Comparison of ENCODE assay signal across 19 cellular contexts in the genomic region with DNA sequence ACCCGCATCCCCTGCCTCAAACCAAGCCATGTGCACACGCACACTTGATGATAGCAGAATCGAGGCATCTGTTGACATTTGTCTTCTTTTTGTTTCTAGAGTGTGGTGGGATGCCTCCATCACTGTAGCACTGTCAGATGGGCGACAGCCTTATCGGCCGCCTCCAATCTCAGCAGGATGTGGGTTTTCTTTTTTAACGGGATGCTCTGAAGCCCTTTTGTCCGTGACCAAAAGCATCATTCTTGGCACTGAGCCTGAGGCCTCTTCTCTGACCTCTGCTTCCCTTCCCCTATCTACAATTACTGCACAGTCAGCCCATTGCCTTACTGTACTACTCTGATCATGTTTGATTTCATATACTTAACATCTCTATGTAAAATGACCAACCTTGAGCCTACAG.
DNase-seq lines count a peak whose midpoint lies in the region; ATAC-seq, FAIRE-seq and TF ChIP-seq lines count a peak whose summit lies in the region.
"Had no signal": no experiment of that assay in that cellular context is flagged by ENCODE, and none has a peak within 500 bp of the region (broad histone marks: within the 10 kb centered on the region; RNA-seq: fewer than 3 reads in every experiment).

No MANE protein-coding gene starts in this region.

- H3K27me3 Mint-ChIP-seq in activated naive CD4-positive, alpha-beta T cell treated with anti-CD3 and anti-CD28 coated beads, Interleukin-2, amount 10 ng/mL, durations not matched to agents 7 days and 5 days = no peaks in the 10 kb centered on the region
- H3K27me3 Mint-ChIP-seq in T-cell = no peaks in the 10 kb centered on the region
- H3K27me3 Mint-ChIP-seq in nephron (ENCODE audit: low read depth) = peaks cover 5% of the 10 kb centered on the region

- no peak for ATAC-seq in T-cell (replicated peaks in 1 of 4)
- ATAC-seq in GM18907 (IDR thresholded peaks at IDR 0.05; ENCODE audit: unreplicated experiment) = no peak
- ATAC-seq: body of pancreas, HCT116, heart left ventricle, right cardiac atrium had no signal

- no peaks in the 10 kb centered on the region; the same call in 1 of the 2 replicates for H3K79me1 ChIP-seq in H1 (ENCODE audit: low read depth, low read length)

- TF ChIP-seq RAD21 in H1 (IDR thresholded peaks at IDR 0.05 in 1 of 2, conservative IDR thresholded peaks at IDR 0.05 in 1 of 2; ENCODE audit: low read depth in 2 of 2, low read length in 2 of 2) = no peak

- no peak overlapping the region for H3K23ac ChIP-seq in H1 (ENCODE audit: insufficient read length)

- no peaks in the 10 kb centered on the region for H3K27me3 ChIP-seq in H1 (replicated peaks in 1 of 4; ENCODE audit: control insufficient read depth in 3 of 4, extremely low read depth in 1 of 4, insufficient read depth in 3 of 4, low read length in 3 of 4)
- H3K27me3 ChIP-seq: body of pancreas, heart left ventricle, vagina had no signal

- peak overlapping the region; percentile 80 for H3K27ac Mint-ChIP-seq in activated naive CD4-positive, alpha-beta T cell treated with anti-CD3 and anti-CD28 coated beads, Interleukin-2, amount 10 ng/mL, durations not matched to agents 7 days and 5 days
- H3K27ac Mint-ChIP-seq in T-cell (peak overlapping the region; percentile 21 to 68), nephron (peak overlapping the region; percentile 53 to 83 (median 79))

- no peak overlapping the region for H3K4me2 ChIP-seq in H1 (ENCODE audit: insufficient read depth in 1 of 2, low read depth in 2 of 2, low read length in 2 of 2)

- no peak overlapping the region for H3K9ac ChIP-seq in H1 (replicated peaks in 1 of 4; ENCODE audit: extremely low read depth in 1 of 4, low read depth in 3 of 4, low read length in 3 of 4)

- no peaks in the 10 kb centered on the region for H3K79me2 ChIP-seq in H1 (ENCODE audit: control insufficient read depth in 1 of 2, insufficient read depth in 2 of 2, low read length in 2 of 2)

- FAIRE-seq in H1 (lab: Jason Lieb, UNC) = no peak

- no peak overlapping the region for H2BK120ac ChIP-seq in H1 (replicated peaks; ENCODE audit: low read depth, low read length)

- no peak overlapping the region for H3K56ac ChIP-seq in H1 (replicated peaks; ENCODE audit: insufficient read length, low read depth, low read length)

- TF ChIP-seq CTCF in H1 (IDR thresholded peaks at IDR 0.05; ENCODE audit: control extremely low read depth in 1 of 3, insufficient read depth in 1 of 3, low read depth in 1 of 3, low read length in 3 of 3) = no peak
- no peak for TF ChIP-seq CTCF in nephron (IDR thresholded peaks at IDR 0.05; ENCODE audit: unreplicated experiment in 3 of 3)

- H2AFZ ChIP-seq in H1 (ENCODE audit: low read length) = no peak overlapping the region

- no peak overlapping the region for H3K14ac ChIP-seq in H1 (ENCODE audit: insufficient read length)

- no peak for TF ChIP-seq EP300 in H1 (IDR thresholded peaks at IDR 0.05; ENCODE audit: borderline replicate concordance in 1 of 2, low read depth in 2 of 2, low read length in 2 of 2)

- peaks cover 0 to 10% (median 2%) of the 10 kb centered on the region in 4 experiments; a peak in 3 of 8 replicates for H3K36me3 ChIP-seq in H1 (ENCODE audit: control insufficient read depth in 2 of 4, insufficient read depth in 4 of 4, low read length in 3 of 4)
- H3K36me3 ChIP-seq: heart left ventricle, vagina, WERI-Rb-1 had no signal

- no peak overlapping the region for H3K4me3 ChIP-seq in H1 (ENCODE audit: extremely low read depth in 1 of 4, insufficient read depth in 2 of 4, low read depth in 3 of 4, low read length in 4 of 4)
- H3K4me3 ChIP-seq: body of pancreas, heart left ventricle, vagina had no signal

- no peak overlapping the region for H2BK5ac ChIP-seq in H1 (ENCODE audit: low read depth, low read length)

- H3K4me3 Mint-ChIP-seq in activated naive CD4-positive, alpha-beta T cell treated with anti-CD3 and anti-CD28 coated beads, Interleukin-2, amount 10 ng/mL, durations not matched to agents 7 days and 5 days = no peak overlapping the region
- H3K4me3 Mint-ChIP-seq in T-cell (peak overlapping the region in 2 of 3 donors; percentile 24 to 53), nephron (peak overlapping the region in 1 of 3 experiments; percentile 22)

- no peak overlapping the region for H3K27ac ChIP-seq in H1 (ENCODE audit: low read depth, low read length)
- H3K27ac ChIP-seq: body of pancreas, heart left ventricle, vagina, WERI-Rb-1 had no signal

- H2AK5ac ChIP-seq in H1 (ENCODE audit: low read depth, low read length) = no peak overlapping the region

- H2BK12ac ChIP-seq in H1 (ENCODE audit: low read depth, low read length) = 0 out of 2 replicates have a peak overlapping the region, but pooled peaks have one; percentile 11

- 75% methylated on average over 8 of the region's 8 CpGs; no CpG with 5 or more reads in 1 of the 2 experiments for WGBS in H1 (ENCODE audit: extremely low coverage in 1 of 2, insufficient coverage in 1 of 2, insufficient read length in 1 of 2, insufficient replicate concordance in 2 of 2, low coverage in 1 of 2, low lambda C conversion rate in 2 of 2, missing lambda C conversion rate in 1 of 2), 2 experiments

- no peak overlapping the region for H4K5ac ChIP-seq in H1 (ENCODE audit: insufficient read length, low read depth, low read length)

- H2BK20ac ChIP-seq in H1 (ENCODE audit: low read length) = 0 out of 2 replicates have a peak overlapping the region, but pooled peaks have one; percentile 41

- peaks cover 37% of the 10 kb centered on the region for H3K36me3 Mint-ChIP-seq in activated naive CD4-positive, alpha-beta T cell treated with anti-CD3 and anti-CD28 coated beads, Interleukin-2, amount 10 ng/mL, durations not matched to agents 7 days and 5 days
- H3K36me3 Mint-ChIP-seq in T-cell = peaks cover 6% of the 10 kb centered on the region
- peaks cover 21% of the 10 kb centered on the region for H3K36me3 Mint-ChIP-seq in nephron (ENCODE audit: low read depth)

- H3K9me3 Mint-ChIP-seq in activated naive CD4-positive, alpha-beta T cell treated with anti-CD3 and anti-CD28 coated beads, Interleukin-2, amount 10 ng/mL, durations not matched to agents 7 days and 5 days = peaks cover 3% of the 10 kb centered on the region
- H3K9me3 Mint-ChIP-seq in T-cell (no peaks in the 10 kb centered on the region), nephron (no peaks in the 10 kb centered on the region)

- no peak overlapping the region; the same call in 1 of the 2 replicates for H3K18ac ChIP-seq in H1 (ENCODE audit: extremely low read depth, low read length)

- TF ChIP-seq POLR2A in H1 (IDR thresholded peaks at IDR 0.05; ENCODE audit: control extremely low read depth in 1 of 2, low read depth in 2 of 2, low read length in 2 of 2) = no peak

- H2BK15ac ChIP-seq in H1 (ENCODE audit: low read length) = no peak overlapping the region

- POLR2A ChIA-PET in T-cell (lab: Charles Lee) (interaction anchor here (0.6 to 0.8 kb wide), 2 partner anchors 77 to 218 kb away, joined by 3 read pairs; a partner anchor contains a TSS), H1 (lab: Charles Lee; ENCODE audit: partially characterized antibody) (interaction anchor here (0.7 kb wide), 1 partner anchor 80 kb away, joined by 4 read pairs; no protein-coding TSS in a partner anchor)

- H3K9me3 ChIP-seq in H1 (ENCODE audit: insufficient read depth in 2 of 2, low read depth in 1 of 2, low read length in 1 of 2) = peaks cover 0 to 4% of the 10 kb centered on the region in 2 experiments; a peak in 1 of 4 replicates
- H3K9me3 ChIP-seq: body of pancreas, heart left ventricle, vagina had no signal

- no peak overlapping the region for H3K4ac ChIP-seq in H1 (replicated peaks; ENCODE audit: insufficient read length, low read depth, low read length)

- H4K20me1 ChIP-seq in H1 (replicated peaks in 1 of 2; ENCODE audit: control insufficient read depth in 1 of 2, insufficient read depth in 2 of 2, low read length in 2 of 2) = no peaks in the 10 kb centered on the region

- CTCF ChIA-PET in activated naive CD4-positive, alpha-beta T cell treated with anti-CD3 and anti-CD28 coated beads, Interleukin-2, amount 10 ng/mL, durations not matched to agents 7 days and 5 days (lab: Charles Lee) = no interaction called here
- CTCF ChIA-PET in T-cell (lab: Charles Lee) = no interaction called here
- CTCF ChIA-PET in H1 (lab: Charles Lee; ENCODE audit: partially characterized antibody) = interaction anchor here (1.1 to 1.6 kb wide), 2 partner anchors 189 to 349 kb away, joined by 3 to 5 read pairs; no protein-coding TSS in a partner anchor

- no peak overlapping the region for H4K8ac ChIP-seq in H1 (ENCODE audit: extremely low read depth, insufficient read depth, low read length)

- H3K4me1 Mint-ChIP-seq in activated naive CD4-positive, alpha-beta T cell treated with anti-CD3 and anti-CD28 coated beads, Interleukin-2, amount 10 ng/mL, durations not matched to agents 7 days and 5 days = peaks cover 51% of the 10 kb centered on the region
- H3K4me1 Mint-ChIP-seq in T-cell (peaks cover 46 to 49% (median 48%) of the 10 kb centered on the region in 3 donors), nephron (peaks cover 63% of the 10 kb centered on the region)

- no peaks in the 10 kb centered on the region for H3K23me2 ChIP-seq in H1 (ENCODE audit: low read depth, low read length)

- no peak for DNase-seq in activated naive CD4-positive, alpha-beta T cell treated with anti-CD3 and anti-CD28 coated beads, Interleukin-2, amount 10 ng/mL, durations not matched to agents 7 days and 5 days
- DNase-seq in activated naive CD4-positive, alpha-beta T cell (lab: John Stamatoyannopoulos, UW) = no peak
- DNase-seq in T-cell (peak in 1 of 34 experiments; percentile 15), H1 (ENCODE audit: low read depth in 1 of 2, low spot score in 2 of 2) (no peak), NCI-H1092 treated with DMSO at 0.1 percent for 48 hours (lab: John Stamatoyannopoulos, UW) (no peak), NCI-H2171 treated with DMSO at 0.1 percent for 48 hours (lab: John Stamatoyannopoulos, UW) (no peak)
- DNase-seq: ACHN, body of pancreas, heart left ventricle, midbrain, NCI-H187, nucleus accumbens, SW 1271, WERI-Rb-1 had no signal

- peaks cover 3 to 9% (median 6%) of the 10 kb centered on the region in 4 experiments; a peak in 6 of 7 replicates for H3K4me1 ChIP-seq in H1 (replicated peaks in 1 of 4; ENCODE audit: control insufficient read depth in 3 of 4, insufficient read depth in 4 of 4, low read length in 3 of 4)
- H3K4me1 ChIP-seq: body of pancreas had no signal

- no peak overlapping the region for H4K91ac ChIP-seq in H1 (replicated peaks; ENCODE audit: insufficient read length, low read length)

TF ChIP-seq in H1, 55 proteins besides CTCF, POLR2A, EP300 and RAD21:
- no peak for TF ChIP-seq SAP30 (IDR thresholded peaks at IDR 0.05; ENCODE audit: insufficient read depth, insufficient replicate concordance, low read length)
TF ChIP-seq in H1: peak in this region for 0.
